In the genomic region with DNA sequence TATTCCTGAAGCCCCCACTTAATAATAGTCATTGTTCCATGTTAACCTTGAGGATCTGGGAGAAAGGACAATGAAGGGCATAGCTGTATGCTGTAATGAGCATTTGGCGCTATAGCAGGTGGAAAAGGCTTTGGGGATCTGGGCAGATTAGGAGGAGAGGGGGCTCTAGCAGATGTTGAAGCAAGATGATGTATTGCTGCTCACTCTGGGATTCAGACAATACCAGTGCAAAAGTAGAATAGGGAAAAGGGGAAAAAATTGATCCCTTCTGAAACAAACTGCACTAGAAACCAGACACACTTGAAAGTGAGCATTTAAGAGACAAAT, we compare ENCODE assay signal across 1 cellular context.
TF ChIP-seq lines count a peak whose summit lies in the region.

No MANE protein-coding gene starts in this region.

TF ChIP-seq in HCT116, 20 proteins besides CTCF, POLR2A, EP300 and RAD21:
- TF ChIP-seq, protein P1, sequence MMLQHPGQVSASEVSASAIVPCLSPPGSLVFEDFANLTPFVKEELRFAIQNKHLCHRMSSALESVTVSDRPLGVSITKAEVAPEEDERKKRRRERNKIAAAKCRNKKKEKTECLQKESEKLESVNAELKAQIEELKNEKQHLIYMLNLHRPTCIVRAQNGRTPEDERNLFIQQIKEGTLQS (IDR thresholded peaks at IDR 0.05), result no peak
- TF ChIP-seq, protein P2, sequence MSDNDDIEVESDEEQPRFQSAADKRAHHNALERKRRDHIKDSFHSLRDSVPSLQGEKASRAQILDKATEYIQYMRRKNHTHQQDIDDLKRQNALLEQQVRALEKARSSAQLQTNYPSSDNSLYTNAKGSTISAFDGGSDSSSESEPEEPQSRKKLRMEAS (IDR thresholded peaks at IDR 0.05), result no peak
- TF ChIP-seq SP1 (IDR thresholded peaks at IDR 0.05; ENCODE audit: low read depth) (no peak), YY1 (IDR thresholded peaks at IDR 0.05; ENCODE audit: extremely low read depth, insufficient replicate concordance, low read depth, low read length) (no peak), EGR1 (IDR thresholded peaks at IDR 0.05; ENCODE audit: low read depth) (no peak), ZFX (IDR thresholded peaks at IDR 0.05) (no peak), ELF1 (IDR thresholded peaks at IDR 0.05; ENCODE audit: borderline replicate concordance, low read depth) (no peak), CBX3 (IDR thresholded peaks at IDR 0.05; ENCODE audit: low read depth) (no peak), EZH2 (IDR thresholded peaks at IDR 0.05) (no peak), SIN3A (IDR thresholded peaks at IDR 0.05; ENCODE audit: low read depth) (no peak), JUND (IDR thresholded peaks at IDR 0.05) (no peak), ZNF274 (IDR thresholded peaks at IDR 0.05; ENCODE audit: low read depth, low read length) (no peak), CEBPB (IDR thresholded peaks at IDR 0.05; ENCODE audit: low read depth) (no peak), TCF7L2 (IDR thresholded peaks at IDR 0.05; ENCODE audit: borderline replicate concordance, extremely low read depth, insufficient read depth, insufficient read length) (no peak), FOSL1 (IDR thresholded peaks at IDR 0.05; ENCODE audit: low read depth) (no peak), SRF (IDR thresholded peaks at IDR 0.05; ENCODE audit: low read depth) (no peak), POLR2AphosphoS5 (IDR thresholded peaks at IDR 0.05; ENCODE audit: low read depth, low read length) (no peak), EZH2phosphoT487 (IDR thresholded peaks at IDR 0.05; ENCODE audit: borderline replicate concordance) (no peak)
- TF ChIP-seq, protein P3, sequence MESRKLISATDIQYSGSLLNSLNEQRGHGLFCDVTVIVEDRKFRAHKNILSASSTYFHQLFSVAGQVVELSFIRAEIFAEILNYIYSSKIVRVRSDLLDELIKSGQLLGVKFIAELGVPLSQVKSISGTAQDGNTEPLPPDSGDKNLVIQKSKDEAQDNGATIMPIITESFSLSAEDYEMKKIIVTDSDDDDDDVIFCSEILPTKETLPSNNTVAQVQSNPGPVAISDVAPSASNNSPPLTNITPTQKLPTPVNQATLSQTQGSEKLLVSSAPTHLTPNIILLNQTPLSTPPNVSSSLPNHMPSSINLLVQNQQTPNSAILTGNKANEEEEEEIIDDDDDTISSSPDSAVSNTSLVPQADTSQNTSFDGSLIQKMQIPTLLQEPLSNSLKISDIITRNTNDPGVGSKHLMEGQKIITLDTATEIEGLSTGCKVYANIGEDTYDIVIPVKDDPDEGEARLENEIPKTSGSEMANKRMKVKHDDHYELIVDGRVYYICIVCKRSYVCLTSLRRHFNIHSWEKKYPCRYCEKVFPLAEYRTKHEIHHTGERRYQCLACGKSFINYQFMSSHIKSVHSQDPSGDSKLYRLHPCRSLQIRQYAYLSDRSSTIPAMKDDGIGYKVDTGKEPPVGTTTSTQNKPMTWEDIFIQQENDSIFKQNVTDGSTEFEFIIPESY (IDR thresholded peaks at IDR 0.05; ENCODE audit: extremely low read depth, insufficient replicate concordance, low read length), result no peak
- TF ChIP-seq, protein P4, sequence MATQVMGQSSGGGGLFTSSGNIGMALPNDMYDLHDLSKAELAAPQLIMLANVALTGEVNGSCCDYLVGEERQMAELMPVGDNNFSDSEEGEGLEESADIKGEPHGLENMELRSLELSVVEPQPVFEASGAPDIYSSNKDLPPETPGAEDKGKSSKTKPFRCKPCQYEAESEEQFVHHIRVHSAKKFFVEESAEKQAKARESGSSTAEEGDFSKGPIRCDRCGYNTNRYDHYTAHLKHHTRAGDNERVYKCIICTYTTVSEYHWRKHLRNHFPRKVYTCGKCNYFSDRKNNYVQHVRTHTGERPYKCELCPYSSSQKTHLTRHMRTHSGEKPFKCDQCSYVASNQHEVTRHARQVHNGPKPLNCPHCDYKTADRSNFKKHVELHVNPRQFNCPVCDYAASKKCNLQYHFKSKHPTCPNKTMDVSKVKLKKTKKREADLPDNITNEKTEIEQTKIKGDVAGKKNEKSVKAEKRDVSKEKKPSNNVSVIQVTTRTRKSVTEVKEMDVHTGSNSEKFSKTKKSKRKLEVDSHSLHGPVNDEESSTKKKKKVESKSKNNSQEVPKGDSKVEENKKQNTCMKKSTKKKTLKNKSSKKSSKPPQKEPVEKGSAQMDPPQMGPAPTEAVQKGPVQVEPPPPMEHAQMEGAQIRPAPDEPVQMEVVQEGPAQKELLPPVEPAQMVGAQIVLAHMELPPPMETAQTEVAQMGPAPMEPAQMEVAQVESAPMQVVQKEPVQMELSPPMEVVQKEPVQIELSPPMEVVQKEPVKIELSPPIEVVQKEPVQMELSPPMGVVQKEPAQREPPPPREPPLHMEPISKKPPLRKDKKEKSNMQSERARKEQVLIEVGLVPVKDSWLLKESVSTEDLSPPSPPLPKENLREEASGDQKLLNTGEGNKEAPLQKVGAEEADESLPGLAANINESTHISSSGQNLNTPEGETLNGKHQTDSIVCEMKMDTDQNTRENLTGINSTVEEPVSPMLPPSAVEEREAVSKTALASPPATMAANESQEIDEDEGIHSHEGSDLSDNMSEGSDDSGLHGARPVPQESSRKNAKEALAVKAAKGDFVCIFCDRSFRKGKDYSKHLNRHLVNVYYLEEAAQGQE (IDR thresholded peaks at IDR 0.05; ENCODE audit: low read depth), result no peak
